Comparison of ENCODE assay signal across 25 cellular contexts in the genomic region with DNA sequence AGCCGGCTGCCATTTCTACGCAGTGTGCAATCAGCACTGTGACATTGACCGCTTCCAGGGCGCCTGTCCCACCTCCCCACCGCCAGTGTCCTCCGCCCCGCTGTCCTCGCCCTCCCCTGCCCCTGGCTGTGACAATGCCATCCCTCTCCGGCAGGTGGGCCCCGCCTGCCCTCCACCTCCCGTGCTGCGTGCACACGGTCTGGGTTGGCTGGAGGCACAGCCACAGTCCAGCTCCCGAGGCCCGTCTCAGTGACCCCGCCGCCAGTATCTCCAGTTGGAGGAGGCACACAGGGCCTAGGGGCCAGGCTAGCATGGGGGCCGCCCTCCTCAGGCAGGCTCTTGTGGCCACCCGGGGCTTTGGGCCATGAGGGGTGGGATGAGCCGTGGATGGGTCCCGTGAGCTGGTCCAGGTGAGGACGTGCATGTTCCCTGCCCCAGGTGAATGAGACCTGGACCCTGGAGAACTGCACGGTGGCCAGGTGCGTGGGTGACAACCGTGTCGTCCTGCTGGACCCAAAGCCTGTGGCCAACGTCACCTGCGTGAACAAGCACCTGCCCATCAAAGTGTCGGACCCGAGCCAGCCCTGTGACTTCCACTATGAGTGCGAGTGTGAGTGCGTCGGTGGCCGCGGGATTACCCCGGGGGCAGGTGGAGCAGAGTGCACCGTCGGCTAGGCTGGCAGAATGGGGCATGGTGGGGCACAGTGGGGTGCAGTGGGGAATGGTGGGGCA. TPM values are rescaled to one million over a fixed set of nuclear protein-coding genes. Genes with fewer than 3 reads are reported as not detected.
A peak's percentile ranks its signal among the peaks of the same experiment; 100 is the strongest.
DNase-seq lines count a peak whose midpoint lies in the region; ATAC-seq, FAIRE-seq and TF ChIP-seq lines count a peak whose summit lies in the region.
"Had no signal": no experiment of that assay in that cellular context is flagged by ENCODE, and none has a peak within 500 bp of the region (broad histone marks: within the 10 kb centered on the region; RNA-seq: fewer than 3 reads in every experiment).

No MANE protein-coding gene starts in this region.

- H2AK5ac ChIP-seq in neuronal stem cell (ENCODE audit: low read depth, low read length) = peak overlapping the region; percentile 70

- peak overlapping the region; percentile 83 for H3K18ac ChIP-seq in neuronal stem cell (ENCODE audit: low read length)

- H3K4me3 Mint-ChIP-seq in T-helper 17 cell = no peak overlapping the region
- H3K4me3 Mint-ChIP-seq: CD4-positive, alpha-beta memory T cell; GM23338; H9 had no signal

- H3K4me2 ChIP-seq in PC-3 (ENCODE audit: low read length) = no peak overlapping the region
- H3K4me2 ChIP-seq in neuronal stem cell (ENCODE audit: insufficient read depth, low read length, poor library complexity, severe bottlenecking) = no peak overlapping the region
- H3K4me2 ChIP-seq: GM23338 had no signal

- no peak overlapping the region for H2BK5ac ChIP-seq in neuronal stem cell (ENCODE audit: low read length)

- no peak overlapping the region for H4K91ac ChIP-seq in neuronal stem cell (ENCODE audit: low read depth, low read length, poor library complexity)

- H2BK120ac ChIP-seq in neuronal stem cell (ENCODE audit: low read depth, low read length) = no peak overlapping the region

- H3K23ac ChIP-seq in neuronal stem cell (ENCODE audit: low read depth, low read length, poor library complexity) = peak overlapping the region; percentile 93

- H3K4ac ChIP-seq in neuronal stem cell (ENCODE audit: low read length) = no peak overlapping the region

- H3K27ac ChIP-seq in PC-3 (ENCODE audit: low read length) = no peak overlapping the region
- no peak overlapping the region for H3K27ac ChIP-seq in neuronal stem cell (replicated peaks; ENCODE audit: low read length)

- H3K14ac ChIP-seq in neuronal stem cell (ENCODE audit: low read length) = peak overlapping the region; percentile 98

- no peaks in the 10 kb centered on the region for H3K9me2 ChIP-seq in PC-3 (replicated peaks; ENCODE audit: low read length)

- peak overlapping the region; percentile 43 for H4K8ac ChIP-seq in neuronal stem cell (ENCODE audit: low read depth, low read length)

- H3K79me1 ChIP-seq in neuronal stem cell (ENCODE audit: low read depth, low read length) = peaks cover 2% of the 10 kb centered on the region

- no peaks in the 10 kb centered on the region for H3F3A ChIP-seq in PC-3 (ENCODE audit: low read length, unreplicated experiment)

- ATAC-seq in PC-3 (peak; percentile 4; the same call in 1 of the 2 replicates), T-helper 17 cell (no peak), esophagus mucosa (peak; percentile 7), GM19328 (IDR thresholded peaks at IDR 0.05; ENCODE audit: unreplicated experiment) (no peak)
- ATAC-seq: GM23338, HCT116 had no signal

- peak overlapping the region; percentile 37 for H2BK15ac ChIP-seq in neuronal stem cell (ENCODE audit: low read length)

- FAIRE-seq in GM12892 (lab: Jason Lieb, UNC) = no peak
- FAIRE-seq: GM12891 had no signal

- H3K9me3 ChIP-seq in PC-3 (ENCODE audit: low read length) (no peaks in the 10 kb centered on the region), T-helper 17 cell (ENCODE audit: control insufficient read depth, low read length, poor library complexity, severe bottlenecking) (no peaks in the 10 kb centered on the region), neuronal stem cell (replicated peaks in 1 of 2; ENCODE audit: control insufficient read depth in 2 of 2, insufficient read depth in 1 of 2, low read depth in 1 of 2, low read length in 2 of 2) (peaks cover 0 to 11% of the 10 kb centered on the region in 2 donors)

- H3K4me3 ChIP-seq in PC-3 (ENCODE audit: low read length) (no peak overlapping the region), neuronal stem cell (ENCODE audit: low read length in 2 of 2) (peak overlapping the region in 1 of 2 donors; percentile 60)
- H3K4me3 ChIP-seq: GM23338 had no signal

- CTCF ChIA-PET in PC-3 (lab: Charles Lee) = no interaction called here

- no peaks in the 10 kb centered on the region for H3K36me3 Mint-ChIP-seq in T-helper 17 cell (ENCODE audit: low read depth)
- H3K36me3 Mint-ChIP-seq: CD4-positive, alpha-beta memory T cell had no signal

- BruUV-seq in PC-3 (replicated peaks; lab: Mats Ljungman, UMichigan) = no TSS peak

- no peaks in the 10 kb centered on the region for H3K79me2 ChIP-seq in PC-3 (ENCODE audit: low read length)

- POLR2A ChIA-PET in PC-3 (lab: Charles Lee; ENCODE audit: unreplicated experiment) = no interaction called here

- H3K4me1 ChIP-seq in PC-3 (ENCODE audit: insufficient read depth, low read length) (no peaks in the 10 kb centered on the region), neuronal stem cell (ENCODE audit: control insufficient read depth in 2 of 2, insufficient read depth in 1 of 2, low read depth in 1 of 2, low read length in 2 of 2) (no peaks in the 10 kb centered on the region)

- H2BK12ac ChIP-seq in neuronal stem cell (ENCODE audit: low read length) = no peak overlapping the region

- H4K20me1 ChIP-seq in PC-3 (ENCODE audit: low read length) = no peaks in the 10 kb centered on the region

- H3K27me3 ChIP-seq in PC-3 (ENCODE audit: low read length) (no peaks in the 10 kb centered on the region), neuronal stem cell (ENCODE audit: control insufficient read depth in 3 of 3, insufficient read depth in 3 of 3, low read depth in 1 of 3, low read length in 3 of 3) (no peaks in the 10 kb centered on the region)

- no peaks in the 10 kb centered on the region for H3K27me3 Mint-ChIP-seq in T-helper 17 cell
- H3K27me3 Mint-ChIP-seq: CD4-positive, alpha-beta memory T cell had no signal

- no CpG with 5 or more reads among the region's 38 CpGs for WGBS in neuronal stem cell (ENCODE audit: extremely low coverage in 2 of 2, insufficient read length in 2 of 2, insufficient replicate concordance in 1 of 2), 2 donors

- TF ChIP-seq CTCF in PC-3 (conservative IDR thresholded peaks at IDR 0.05; ENCODE audit: low read depth, low read length) = no peak

- no peak for DNase-seq in PC-3
- no peak for DNase-seq in T-helper 17 cell
- no peak for DNase-seq in neuronal stem cell (ENCODE audit: low spot score)
- no peak for DNase-seq in GM12892 (ENCODE audit: insufficient read length)
- DNase-seq in NCI-H524 treated with DMSO at 0.1 percent for 48 hours (lab: John Stamatoyannopoulos, UW) = no peak
- no peak for DNase-seq in SIG-M5 (lab: John Stamatoyannopoulos, UW)
- DNase-seq: C1 segment of cervical spinal cord, Calu3, COR-L47, DMS53, DMS79 treated with DMSO at 0.1 percent for 48 hours, GF-D8, H9 had no signal

- H2AFZ ChIP-seq in PC-3 (ENCODE audit: low read length) (no peak overlapping the region), neuronal stem cell (ENCODE audit: low read length) (no peak overlapping the region)
- H2AFZ ChIP-seq: GM23338 had no signal

- no peaks in the 10 kb centered on the region for H3K4me1 Mint-ChIP-seq in T-helper 17 cell
- H3K4me1 Mint-ChIP-seq: GM23338, H9 had no signal

- H3K9ac ChIP-seq in PC-3 (ENCODE audit: low read length) (no peak overlapping the region), neuronal stem cell (ENCODE audit: low read depth, low read length, poor library complexity) (peak overlapping the region; percentile 30)

- no peak for TF ChIP-seq POLR2A in GM12892 (IDR thresholded peaks at IDR 0.05; ENCODE audit: low read depth, low read length)

- H3K36me3 ChIP-seq in PC-3 (ENCODE audit: low read depth, low read length) (no peaks in the 10 kb centered on the region), neuronal stem cell (replicated peaks in 1 of 2; ENCODE audit: control insufficient read depth in 2 of 2, insufficient read depth in 2 of 2, low read length in 2 of 2) (no peaks in the 10 kb centered on the region)

- H3K27ac Mint-ChIP-seq in T-helper 17 cell = peak overlapping the region; percentile 79
- H3K27ac Mint-ChIP-seq: GM23338 had no signal

- intact Hi-C loops in PC-3 (cut with micrococcal nuclease) = no loop called here

RNA-seq across cellular contexts. Expression of a gene that starts 29.7 kb away (rescaled TPM):
- total RNA-seq in PC-3 (2014; rRNA removed) (24.3 and 33.0 TPM in 2 replicates), T-helper 17 cell (not detected), esophagus mucosa (16.0 TPM)
- 0.01 TPM for polyA plus RNA-seq in neuronal stem cell (2013, experiment 1 of 2)
- polyA plus RNA-seq in neuronal stem cell (2013, experiment 2 of 2) = under 0.01 TPM
- polyA plus RNA-seq in GM12892 (2012; ENCODE audit: missing spikeins) = 0.02 TPM
- total RNA-seq: A172; A673; CD4-positive, alpha-beta memory T cell; Daoy; G401; H4; H9 had no signal
- polyA plus RNA-seq: BJ; CD4-positive, alpha-beta memory T cell had no signal

RNA-seq across cellular contexts. Expression of a gene that starts 56.9 kb away (rescaled TPM):
- total RNA-seq in PC-3 (2014; rRNA removed) (36.1 and 43.2 TPM in 2 replicates), T-helper 17 cell (10 to 100 TPM; 40.2 to 56.3 TPM), esophagus mucosa (118 TPM)
- 16.5 TPM for polyA plus RNA-seq in neuronal stem cell (2013, experiment 1 of 2)
- 15.3 TPM for polyA plus RNA-seq in neuronal stem cell (2013, experiment 2 of 2)
- polyA plus RNA-seq in GM12892 (2012; ENCODE audit: missing spikeins) = 8.1 TPM

Comparison
In these comparisons a context has a peak if more than half of its experiments do, and no peak if none do; other contexts are left out.
1. ATAC-seq: peak in PC-3 (single experiment) and esophagus mucosa (single experiment); none in T-helper 17 cell (single experiment) and GM19328 (single experiment).
2. RNA of a gene that starts 29.7 kb away (total RNA-seq): 24.3 to 33.0 TPM in PC-3 and 16.0 TPM in esophagus mucosa (single experiment); not detected in T-helper 17 cell; every median in the first group is over 10 times any median in the second.